In the genomic region with DNA sequence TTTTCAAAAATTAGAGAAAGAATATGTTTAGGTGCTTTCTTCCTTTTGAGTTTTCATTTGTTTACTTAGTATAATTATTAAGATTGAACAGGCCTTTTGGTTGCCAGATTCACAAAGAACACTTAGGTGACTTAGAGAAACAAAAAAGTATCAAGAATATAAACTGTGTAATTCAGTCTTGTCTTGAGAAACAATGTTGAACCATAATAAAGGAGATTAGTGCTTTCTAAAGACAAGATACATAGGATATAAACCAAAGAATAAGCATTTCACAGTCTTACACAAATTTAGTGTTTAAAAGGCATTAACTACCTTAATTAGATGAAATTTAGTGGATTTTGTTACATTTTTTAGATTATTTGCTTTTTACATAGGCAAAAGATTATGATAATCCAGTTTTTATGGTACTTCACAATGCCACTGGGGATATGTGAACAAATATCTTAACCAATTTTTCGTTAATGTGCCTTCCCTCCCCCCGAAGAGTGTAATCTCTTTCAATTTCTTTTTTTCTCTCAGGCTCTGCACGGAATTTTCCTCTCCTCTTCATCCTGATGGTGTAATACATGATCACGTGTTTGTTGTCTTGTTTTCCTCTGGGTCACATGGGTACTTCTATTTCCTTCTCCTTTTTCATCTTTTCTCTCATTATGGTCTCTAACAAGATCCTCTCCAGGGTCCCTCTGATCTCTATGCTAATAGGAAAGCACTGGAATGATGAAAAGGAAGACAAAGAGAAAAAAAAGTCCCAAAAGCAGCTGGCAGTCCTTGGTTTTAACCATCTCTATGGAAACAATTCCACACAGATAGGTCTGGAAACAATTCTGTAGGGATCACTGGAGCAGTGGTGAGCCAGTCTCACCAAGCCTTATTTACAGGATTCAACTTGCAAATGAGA, we compare ENCODE assay signal across 8 cellular contexts. TPM values are rescaled to one million over a fixed set of nuclear protein-coding genes. Genes with fewer than 3 reads are reported as not detected.
DNase-seq lines count a peak whose midpoint lies in the region; ATAC-seq and TF ChIP-seq lines count a peak whose summit lies in the region.

No MANE protein-coding gene starts in this region.

- H3K4me3 ChIP-seq in MG63 (peak overlapping the region; percentile 18), foreskin fibroblast (ENCODE audit: low read depth in 1 of 2, low read length in 2 of 2) (peak overlapping the region; percentile 9 to 28)

- TF ChIP-seq CTCF in VCaP (conservative IDR thresholded peaks at IDR 0.05) (no peak), foreskin fibroblast (IDR thresholded peaks at IDR 0.05; ENCODE audit: low read depth, low read length) (no peak)

- DNase-seq in Daoy (ENCODE audit: low read depth) (peak; percentile 21), MG63 (no peak), foreskin fibroblast (peak; percentile 52 to 80), retina (peak; percentile 70), GOT3 (lab: John Stamatoyannopoulos, UW) (no peak)
- DNase-seq in activated effector memory CD4-positive, alpha-beta T cell treated with Interleukin-2 at 50 U/mL for 16 hours = no peak

- H3K27ac ChIP-seq in VCaP = peak overlapping the region; percentile 34

- ATAC-seq in HG03520 (IDR thresholded peaks at IDR 0.05; ENCODE audit: unreplicated experiment) = no peak

- peaks cover 9% of the 10 kb centered on the region for H3K36me3 ChIP-seq in MG63

- no peaks in the 10 kb centered on the region for H3K27me3 ChIP-seq in MG63

- no peaks in the 10 kb centered on the region for H3K9me3 ChIP-seq in MG63

RNA-seq across cellular contexts. Expression of a gene that starts 3.7 kb away (rescaled TPM):
- total RNA-seq in Daoy (2014; rRNA removed; shearing (Covaris generic)) = 27.3 and 35.5 TPM in 2 replicates
- total RNA-seq in MG63 (2014; rRNA removed; shearing (Covaris generic); ENCODE audit: low replicate concordance) = 29.8 and 50.1 TPM in 2 replicates

RNA-seq across cellular contexts. Expression of a gene that starts 4.6 kb away (rescaled TPM):
- 0.86 and 1.8 TPM in 2 replicates for total RNA-seq in Daoy (2014; rRNA removed; shearing (Covaris generic))
- total RNA-seq in MG63 (2014; rRNA removed; shearing (Covaris generic); ENCODE audit: low replicate concordance) = 2.5 and 3.4 TPM in 2 replicates

Comparison
In these comparisons a context has a peak if more than half of its experiments do, and no peak if none do; other contexts are left out.
1. DNase-seq: peak in Daoy (single experiment), foreskin fibroblast (2 of 2) and retina (single experiment); none in MG63 (single experiment), activated effector memory CD4-positive, alpha-beta T cell treated with Interleukin-2 at 50 U/mL for 16 hours (single experiment) and GOT3 (single experiment).